ENCODE assay signal across 1 cellular context in the genomic region with DNA sequence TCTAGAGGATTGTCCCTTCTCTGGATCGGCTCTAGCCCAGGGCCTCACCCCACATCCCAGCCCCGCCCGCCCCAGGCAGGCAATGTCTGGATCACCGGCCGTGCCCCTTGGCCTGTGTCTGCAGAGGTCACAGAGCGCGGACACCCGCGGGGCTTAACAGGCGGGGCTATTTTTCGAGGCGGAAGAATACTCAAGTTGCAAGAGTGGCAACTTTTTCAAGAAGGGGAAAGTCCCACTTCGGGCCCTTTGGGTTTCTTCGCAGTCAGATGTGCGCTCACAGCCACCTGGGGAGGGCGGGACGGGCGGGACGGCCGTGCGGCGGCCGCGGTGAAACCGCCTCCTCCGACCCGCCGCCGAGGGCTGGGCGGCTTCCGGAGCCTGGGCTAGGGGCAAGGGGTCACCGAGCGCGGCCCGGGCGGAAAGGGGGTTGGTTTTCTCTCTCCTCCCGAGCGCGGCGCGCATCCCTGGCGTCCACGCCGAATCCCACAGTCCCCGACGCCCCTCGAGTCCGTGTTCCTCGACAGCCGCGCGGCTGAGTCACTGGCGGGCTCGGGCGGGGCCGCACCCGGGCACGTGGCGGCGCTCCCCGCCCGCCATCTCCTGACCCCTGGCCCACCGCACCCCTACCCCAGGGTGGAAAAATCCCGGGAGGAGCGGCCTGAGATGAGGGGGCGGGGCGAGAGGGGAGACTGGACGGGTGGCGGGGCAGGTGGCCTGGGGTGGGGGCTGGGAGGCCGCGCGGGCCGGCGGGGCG.
TF ChIP-seq lines count a peak whose summit lies in the region.

No MANE protein-coding gene starts in this region.

TF ChIP-seq in HepG2, 621 proteins besides CTCF, POLR2A, EP300 and RAD21 (continued from another document and continues in another):
- TF ChIP-seq, protein P1, sequence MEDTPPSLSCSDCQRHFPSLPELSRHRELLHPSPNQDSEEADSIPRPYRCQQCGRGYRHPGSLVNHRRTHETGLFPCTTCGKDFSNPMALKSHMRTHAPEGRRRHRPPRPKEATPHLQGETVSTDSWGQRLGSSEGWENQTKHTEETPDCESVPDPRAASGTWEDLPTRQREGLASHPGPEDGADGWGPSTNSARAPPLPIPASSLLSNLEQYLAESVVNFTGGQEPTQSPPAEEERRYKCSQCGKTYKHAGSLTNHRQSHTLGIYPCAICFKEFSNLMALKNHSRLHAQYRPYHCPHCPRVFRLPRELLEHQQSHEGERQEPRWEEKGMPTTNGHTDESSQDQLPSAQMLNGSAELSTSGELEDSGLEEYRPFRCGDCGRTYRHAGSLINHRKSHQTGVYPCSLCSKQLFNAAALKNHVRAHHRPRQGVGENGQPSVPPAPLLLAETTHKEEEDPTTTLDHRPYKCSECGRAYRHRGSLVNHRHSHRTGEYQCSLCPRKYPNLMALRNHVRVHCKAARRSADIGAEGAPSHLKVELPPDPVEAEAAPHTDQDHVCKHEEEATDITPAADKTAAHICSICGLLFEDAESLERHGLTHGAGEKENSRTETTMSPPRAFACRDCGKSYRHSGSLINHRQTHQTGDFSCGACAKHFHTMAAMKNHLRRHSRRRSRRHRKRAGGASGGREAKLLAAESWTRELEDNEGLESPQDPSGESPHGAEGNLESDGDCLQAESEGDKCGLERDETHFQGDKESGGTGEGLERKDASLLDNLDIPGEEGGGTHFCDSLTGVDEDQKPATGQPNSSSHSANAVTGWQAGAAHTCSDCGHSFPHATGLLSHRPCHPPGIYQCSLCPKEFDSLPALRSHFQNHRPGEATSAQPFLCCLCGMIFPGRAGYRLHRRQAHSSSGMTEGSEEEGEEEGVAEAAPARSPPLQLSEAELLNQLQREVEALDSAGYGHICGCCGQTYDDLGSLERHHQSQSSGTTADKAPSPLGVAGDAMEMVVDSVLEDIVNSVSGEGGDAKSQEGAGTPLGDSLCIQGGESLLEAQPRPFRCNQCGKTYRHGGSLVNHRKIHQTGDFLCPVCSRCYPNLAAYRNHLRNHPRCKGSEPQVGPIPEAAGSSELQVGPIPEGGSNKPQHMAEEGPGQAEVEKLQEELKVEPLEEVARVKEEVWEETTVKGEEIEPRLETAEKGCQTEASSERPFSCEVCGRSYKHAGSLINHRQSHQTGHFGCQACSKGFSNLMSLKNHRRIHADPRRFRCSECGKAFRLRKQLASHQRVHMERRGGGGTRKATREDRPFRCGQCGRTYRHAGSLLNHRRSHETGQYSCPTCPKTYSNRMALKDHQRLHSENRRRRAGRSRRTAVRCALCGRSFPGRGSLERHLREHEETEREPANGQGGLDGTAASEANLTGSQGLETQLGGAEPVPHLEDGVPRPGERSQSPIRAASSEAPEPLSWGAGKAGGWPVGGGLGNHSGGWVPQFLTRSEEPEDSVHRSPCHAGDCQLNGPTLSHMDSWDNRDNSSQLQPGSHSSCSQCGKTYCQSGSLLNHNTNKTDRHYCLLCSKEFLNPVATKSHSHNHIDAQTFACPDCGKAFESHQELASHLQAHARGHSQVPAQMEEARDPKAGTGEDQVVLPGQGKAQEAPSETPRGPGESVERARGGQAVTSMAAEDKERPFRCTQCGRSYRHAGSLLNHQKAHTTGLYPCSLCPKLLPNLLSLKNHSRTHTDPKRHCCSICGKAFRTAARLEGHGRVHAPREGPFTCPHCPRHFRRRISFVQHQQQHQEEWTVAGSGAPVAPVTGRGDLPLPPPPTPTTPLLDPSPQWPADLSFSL (CRISPR knock-in tag; IDR thresholded peaks at IDR 0.05), result no peak
- no peak for TF ChIP-seq ZFP36 (IDR thresholded peaks at IDR 0.05; ENCODE audit: borderline replicate concordance, low read depth, low read length, partially characterized antibody)
- TF ChIP-seq SMYD3 (CRISPR knock-in tag; IDR thresholded peaks at IDR 0.05), result no peak
- TF ChIP-seq, protein P2, sequence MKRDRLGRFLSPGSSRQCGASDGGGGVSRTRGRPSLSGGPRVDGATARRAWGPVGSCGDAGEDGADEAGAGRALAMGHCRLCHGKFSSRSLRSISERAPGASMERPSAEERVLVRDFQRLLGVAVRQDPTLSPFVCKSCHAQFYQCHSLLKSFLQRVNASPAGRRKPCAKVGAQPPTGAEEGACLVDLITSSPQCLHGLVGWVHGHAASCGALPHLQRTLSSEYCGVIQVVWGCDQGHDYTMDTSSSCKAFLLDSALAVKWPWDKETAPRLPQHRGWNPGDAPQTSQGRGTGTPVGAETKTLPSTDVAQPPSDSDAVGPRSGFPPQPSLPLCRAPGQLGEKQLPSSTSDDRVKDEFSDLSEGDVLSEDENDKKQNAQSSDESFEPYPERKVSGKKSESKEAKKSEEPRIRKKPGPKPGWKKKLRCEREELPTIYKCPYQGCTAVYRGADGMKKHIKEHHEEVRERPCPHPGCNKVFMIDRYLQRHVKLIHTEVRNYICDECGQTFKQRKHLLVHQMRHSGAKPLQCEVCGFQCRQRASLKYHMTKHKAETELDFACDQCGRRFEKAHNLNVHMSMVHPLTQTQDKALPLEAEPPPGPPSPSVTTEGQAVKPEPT (CRISPR knock-in tag; IDR thresholded peaks at IDR 0.05; ENCODE audit: low read depth), result peak; percentile 81; the same call in 1 of the 2 replicates
- TF ChIP-seq, protein P3, sequence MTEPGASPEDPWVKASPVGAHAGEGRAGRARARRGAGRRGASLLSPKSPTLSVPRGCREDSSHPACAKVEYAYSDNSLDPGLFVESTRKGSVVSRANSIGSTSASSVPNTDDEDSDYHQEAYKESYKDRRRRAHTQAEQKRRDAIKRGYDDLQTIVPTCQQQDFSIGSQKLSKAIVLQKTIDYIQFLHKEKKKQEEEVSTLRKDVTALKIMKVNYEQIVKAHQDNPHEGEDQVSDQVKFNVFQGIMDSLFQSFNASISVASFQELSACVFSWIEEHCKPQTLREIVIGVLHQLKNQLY (CRISPR knock-in tag; IDR thresholded peaks at IDR 0.05), result peak; percentile 34
- 0 out of 2 replicates have a peak, but pooled peaks have one; percentile 19 for TF ChIP-seq TBX3 (IDR thresholded peaks at IDR 0.05; ENCODE audit: borderline replicate concordance)
- TF ChIP-seq ZNF724P (CRISPR knock-in tag; IDR thresholded peaks at IDR 0.05; ENCODE audit: borderline replicate concordance), result no peak
- no peak for TF ChIP-seq ZKSCAN1 (IDR thresholded peaks at IDR 0.05; ENCODE audit: low read length)
- no peak for TF ChIP-seq ZSCAN12 (CRISPR knock-in tag; IDR thresholded peaks at IDR 0.05)
- no peak for TF ChIP-seq ATF7-NPFF (CRISPR knock-in tag; IDR thresholded peaks at IDR 0.05; ENCODE audit: low read depth)
- TF ChIP-seq CEBPG (CRISPR knock-in tag; IDR thresholded peaks at IDR 0.05), result no peak
- peak; percentile 90 for TF ChIP-seq YEATS4 (CRISPR knock-in tag; IDR thresholded peaks at IDR 0.05; ENCODE audit: borderline replicate concordance)
- no peak for TF ChIP-seq ZNF780A (CRISPR knock-in tag; IDR thresholded peaks at IDR 0.05)
- no peak for TF ChIP-seq BRCA1 (CRISPR knock-in tag; IDR thresholded peaks at IDR 0.05)
- TF ChIP-seq, protein P4, sequence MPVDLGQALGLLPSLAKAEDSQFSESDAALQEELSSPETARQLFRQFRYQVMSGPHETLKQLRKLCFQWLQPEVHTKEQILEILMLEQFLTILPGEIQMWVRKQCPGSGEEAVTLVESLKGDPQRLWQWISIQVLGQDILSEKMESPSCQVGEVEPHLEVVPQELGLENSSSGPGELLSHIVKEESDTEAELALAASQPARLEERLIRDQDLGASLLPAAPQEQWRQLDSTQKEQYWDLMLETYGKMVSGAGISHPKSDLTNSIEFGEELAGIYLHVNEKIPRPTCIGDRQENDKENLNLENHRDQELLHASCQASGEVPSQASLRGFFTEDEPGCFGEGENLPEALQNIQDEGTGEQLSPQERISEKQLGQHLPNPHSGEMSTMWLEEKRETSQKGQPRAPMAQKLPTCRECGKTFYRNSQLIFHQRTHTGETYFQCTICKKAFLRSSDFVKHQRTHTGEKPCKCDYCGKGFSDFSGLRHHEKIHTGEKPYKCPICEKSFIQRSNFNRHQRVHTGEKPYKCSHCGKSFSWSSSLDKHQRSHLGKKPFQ (CRISPR knock-in tag; IDR thresholded peaks at IDR 0.05; ENCODE audit: insufficient replicate concordance), result no peak
- no peak for TF ChIP-seq ZNF383 (CRISPR knock-in tag; IDR thresholded peaks at IDR 0.05; ENCODE audit: borderline replicate concordance)
- TF ChIP-seq SMAD1 (CRISPR knock-in tag; IDR thresholded peaks at IDR 0.05; ENCODE audit: borderline replicate concordance, low read depth), result peak; percentile 58; the same call in 1 of the 2 replicates
- TF ChIP-seq CAMTA2 (CRISPR knock-in tag; IDR thresholded peaks at IDR 0.05; ENCODE audit: borderline replicate concordance), result no peak
- TF ChIP-seq HOXD1 (CRISPR knock-in tag; IDR thresholded peaks at IDR 0.05), result peak; percentile 75
- TF ChIP-seq, protein P5, sequence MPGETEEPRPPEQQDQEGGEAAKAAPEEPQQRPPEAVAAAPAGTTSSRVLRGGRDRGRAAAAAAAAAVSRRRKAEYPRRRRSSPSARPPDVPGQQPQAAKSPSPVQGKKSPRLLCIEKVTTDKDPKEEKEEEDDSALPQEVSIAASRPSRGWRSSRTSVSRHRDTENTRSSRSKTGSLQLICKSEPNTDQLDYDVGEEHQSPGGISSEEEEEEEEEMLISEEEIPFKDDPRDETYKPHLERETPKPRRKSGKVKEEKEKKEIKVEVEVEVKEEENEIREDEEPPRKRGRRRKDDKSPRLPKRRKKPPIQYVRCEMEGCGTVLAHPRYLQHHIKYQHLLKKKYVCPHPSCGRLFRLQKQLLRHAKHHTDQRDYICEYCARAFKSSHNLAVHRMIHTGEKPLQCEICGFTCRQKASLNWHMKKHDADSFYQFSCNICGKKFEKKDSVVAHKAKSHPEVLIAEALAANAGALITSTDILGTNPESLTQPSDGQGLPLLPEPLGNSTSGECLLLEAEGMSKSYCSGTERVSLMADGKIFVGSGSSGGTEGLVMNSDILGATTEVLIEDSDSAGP (CRISPR knock-in tag; IDR thresholded peaks at IDR 0.05; ENCODE audit: borderline replicate concordance), result peak; percentile 19; the same call in 1 of the 2 replicates
- no peak for TF ChIP-seq ZNF101 (CRISPR knock-in tag; IDR thresholded peaks at IDR 0.05; ENCODE audit: borderline replicate concordance, low read depth)
- no peak for TF ChIP-seq ZNF672 (CRISPR knock-in tag; IDR thresholded peaks at IDR 0.05)
- no peak for TF ChIP-seq ZBTB1 (CRISPR knock-in tag; IDR thresholded peaks at IDR 0.05; ENCODE audit: borderline replicate concordance)
- no peak for TF ChIP-seq MAFF (IDR thresholded peaks at IDR 0.05; ENCODE audit: low read depth, low read length)
- peak; percentile 71 to 91 for TF ChIP-seq NR2F1 (CRISPR knock-in tag; IDR thresholded peaks at IDR 0.05)
- TF ChIP-seq, protein P6, sequence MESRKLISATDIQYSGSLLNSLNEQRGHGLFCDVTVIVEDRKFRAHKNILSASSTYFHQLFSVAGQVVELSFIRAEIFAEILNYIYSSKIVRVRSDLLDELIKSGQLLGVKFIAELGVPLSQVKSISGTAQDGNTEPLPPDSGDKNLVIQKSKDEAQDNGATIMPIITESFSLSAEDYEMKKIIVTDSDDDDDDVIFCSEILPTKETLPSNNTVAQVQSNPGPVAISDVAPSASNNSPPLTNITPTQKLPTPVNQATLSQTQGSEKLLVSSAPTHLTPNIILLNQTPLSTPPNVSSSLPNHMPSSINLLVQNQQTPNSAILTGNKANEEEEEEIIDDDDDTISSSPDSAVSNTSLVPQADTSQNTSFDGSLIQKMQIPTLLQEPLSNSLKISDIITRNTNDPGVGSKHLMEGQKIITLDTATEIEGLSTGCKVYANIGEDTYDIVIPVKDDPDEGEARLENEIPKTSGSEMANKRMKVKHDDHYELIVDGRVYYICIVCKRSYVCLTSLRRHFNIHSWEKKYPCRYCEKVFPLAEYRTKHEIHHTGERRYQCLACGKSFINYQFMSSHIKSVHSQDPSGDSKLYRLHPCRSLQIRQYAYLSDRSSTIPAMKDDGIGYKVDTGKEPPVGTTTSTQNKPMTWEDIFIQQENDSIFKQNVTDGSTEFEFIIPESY (CRISPR knock-in tag; IDR thresholded peaks at IDR 0.05), result no peak
- TF ChIP-seq HDAC2 (CRISPR knock-in tag; IDR thresholded peaks at IDR 0.05), result no peak; the same call in 1 of the 2 replicates
- TF ChIP-seq ZNF337 (CRISPR knock-in tag; IDR thresholded peaks at IDR 0.05; ENCODE audit: borderline replicate concordance, low read depth), result no peak
- no peak for TF ChIP-seq KLF16 (CRISPR knock-in tag; IDR thresholded peaks at IDR 0.05)
- TF ChIP-seq RCOR2 (CRISPR knock-in tag; IDR thresholded peaks at IDR 0.05), result no peak; the same call in 1 of the 2 replicates
- TF ChIP-seq GTF3A (CRISPR knock-in tag; conservative IDR thresholded peaks at IDR 0.05), result no peak
- no peak for TF ChIP-seq SIN3A (IDR thresholded peaks at IDR 0.05; ENCODE audit: borderline replicate concordance, low read depth, low read length)
- peak; percentile 67; the same call in 1 of the 2 replicates for TF ChIP-seq SPEN (CRISPR knock-in tag; IDR thresholded peaks at IDR 0.05; ENCODE audit: low read depth)
- TF ChIP-seq TMF1 (CRISPR knock-in tag; IDR thresholded peaks at IDR 0.05; ENCODE audit: low read depth), result no peak
- no peak; the same call in 1 of the 2 replicates for TF ChIP-seq SNAPC2 (CRISPR knock-in tag; IDR thresholded peaks at IDR 0.05)
- peak; percentile 38; the same call in 1 of the 2 replicates for TF ChIP-seq SP4 (CRISPR knock-in tag; IDR thresholded peaks at IDR 0.05)
- no peak for TF ChIP-seq KAT7 (CRISPR knock-in tag; IDR thresholded peaks at IDR 0.05; ENCODE audit: borderline replicate concordance)
- TF ChIP-seq, protein P7, sequence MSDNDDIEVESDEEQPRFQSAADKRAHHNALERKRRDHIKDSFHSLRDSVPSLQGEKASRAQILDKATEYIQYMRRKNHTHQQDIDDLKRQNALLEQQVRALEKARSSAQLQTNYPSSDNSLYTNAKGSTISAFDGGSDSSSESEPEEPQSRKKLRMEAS (IDR thresholded peaks at IDR 0.05), result peak; percentile 97
